ENCODE assay signal across 8 cellular contexts in the genomic region with DNA sequence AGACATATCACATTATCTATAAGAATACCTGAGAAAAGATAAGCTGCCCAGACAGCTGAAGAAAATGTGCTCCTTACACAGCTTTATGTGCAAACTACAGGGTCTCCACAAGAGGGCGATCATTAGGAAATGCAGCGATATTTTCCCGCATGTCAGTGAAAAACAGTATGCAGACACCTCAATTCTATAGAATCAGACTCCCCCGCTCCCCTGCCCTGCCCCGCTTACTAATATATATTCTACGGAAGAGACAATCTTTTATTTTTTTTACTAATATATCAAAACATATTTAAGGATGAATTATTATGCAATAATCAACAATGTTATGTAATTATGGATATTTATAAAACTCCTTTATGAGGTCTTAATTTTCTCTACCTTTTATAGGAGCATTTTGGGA.
A peak's percentile ranks its signal among the peaks of the same experiment; 100 is the strongest.
DNase-seq lines count a peak whose midpoint lies in the region; ATAC-seq lines count a peak whose summit lies in the region.

No MANE protein-coding gene starts in this region.

- DNase-seq in DMS 273 treated with DMSO at 0.1 percent for 48 hours (lab: John Stamatoyannopoulos, UW) (peak; percentile 21), NCI-H460 (ENCODE audit: extremely low read depth, low read depth) (peak; percentile 25), amniotic epithelial cell (ENCODE audit: low read depth) (peak; percentile 49), hippocampal formation (lab: John Stamatoyannopoulos, UW) (peak; percentile 5 to 50), mesenteric fat pad (ENCODE audit: low spot score) (no peak)
- peak; percentile 25 for DNase-seq in stimulated activated CD8-positive, alpha-beta memory T cell treated with anti-CD3 and anti-CD28 coated beads, Interleukin-4, amount 100 ng/mL, for 48 hours

- ATAC-seq in GM19035 (IDR thresholded peaks at IDR 0.05; ENCODE audit: unreplicated experiment) = peak; percentile 95
- peak; percentile 96 for ATAC-seq in HG03159 (IDR thresholded peaks at IDR 0.05; ENCODE audit: unreplicated experiment)
